ENCODE assay signal across 14 cellular contexts in the genomic region with DNA sequence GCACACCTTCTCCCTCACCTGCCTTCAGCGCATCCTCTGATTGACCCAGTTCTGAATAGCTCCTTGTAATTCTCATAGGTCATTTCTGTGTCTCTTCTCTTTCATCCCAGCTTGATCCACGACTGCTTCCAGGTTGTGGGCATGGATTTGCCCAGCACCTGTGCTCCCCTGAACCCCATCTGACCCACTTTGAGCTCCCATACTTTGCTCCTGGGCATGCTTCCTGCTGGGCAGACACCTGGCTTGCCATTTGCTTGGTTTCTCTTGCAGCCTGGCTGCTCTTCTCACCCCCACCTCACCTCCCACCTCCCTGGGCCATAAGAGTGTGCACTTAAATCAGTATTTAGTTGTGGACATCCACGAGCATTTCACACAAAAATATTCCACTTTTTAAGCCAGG.
DNase-seq lines count a peak whose midpoint lies in the region; ATAC-seq and TF ChIP-seq lines count a peak whose summit lies in the region.
"Had no signal": no experiment of that assay in that cellular context is flagged by ENCODE, and none has a peak within 500 bp of the region (broad histone marks: within the 10 kb centered on the region; RNA-seq: fewer than 3 reads in every experiment).

No MANE protein-coding gene starts in this region.

- TF ChIP-seq CTCF in GM13976 (IDR thresholded peaks at IDR 0.05; ENCODE audit: borderline replicate concordance, control extremely low read depth, extremely low read depth, insufficient read depth, missing control alignments) = no peak

- in situ Hi-C loops in G401 (cut with HindIII; ENCODE audit: low sequenced_read_pairs) = no loop called here
- in situ Hi-C loops in GM13976 (cut with MboI; ENCODE audit: low sequenced_read_pairs, unreplicated experiment) = no loop called here

- no peak for ATAC-seq in HG02852 (IDR thresholded peaks at IDR 0.05; ENCODE audit: unreplicated experiment)
- ATAC-seq: A549, HepG2 had no signal

- DNase-seq in DMS53 (lab: John Stamatoyannopoulos, UW) (peak; percentile 24), DMS53 treated with DMSO at 0.1 percent for 48 hours (lab: John Stamatoyannopoulos, UW; ENCODE audit: unreplicated experiment) (no peak), G401 (ENCODE audit: low spot score) (peak; percentile 94), NCI-H69 (lab: John Stamatoyannopoulos, UW) (peak; percentile 94), cerebellum (ENCODE audit: low spot score) (peak; percentile 54), GM13976 (ENCODE audit: low spot score) (no peak), D341Med (ENCODE audit: low spot score) (no peak)
- DNase-seq: AML-193; CD4-positive, alpha-beta T cell; GDM1; H9 had no signal

Comparison
In these comparisons a context has a peak if more than half of its experiments do, and no peak if none do; other contexts are left out.
1. DNase-seq: peak in DMS53 (single experiment), G401 (single experiment), NCI-H69 (single experiment) and cerebellum (single experiment); none in DMS53 treated with DMSO at 0.1 percent for 48 hours (single experiment), GM13976 (single experiment) and D341Med (single experiment).